ENCODE assay signal across 17 cellular contexts in the genomic region with DNA sequence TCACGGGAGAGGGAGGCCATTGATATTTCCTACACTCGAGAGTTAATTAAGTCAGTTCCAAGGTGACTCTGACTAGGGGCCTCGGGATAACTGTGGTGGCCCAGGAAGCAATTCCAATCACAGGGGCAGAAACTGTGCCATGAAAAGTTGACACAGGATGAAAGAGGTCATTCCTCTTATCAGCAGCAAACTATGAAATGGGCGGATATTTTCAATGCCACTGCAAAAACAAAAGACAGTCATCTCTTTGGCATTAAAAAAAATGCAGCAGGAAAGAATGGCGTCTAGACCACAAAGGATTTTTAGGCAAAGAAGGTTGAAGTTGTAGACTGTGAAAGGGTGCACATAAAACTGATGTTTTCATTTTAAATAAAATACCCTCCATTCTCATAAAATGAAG. TPM values are rescaled to one million over a fixed set of nuclear protein-coding genes. Genes with fewer than 3 reads are reported as not detected.
A peak's percentile ranks its signal among the peaks of the same experiment; 100 is the strongest.
DNase-seq lines count a peak whose midpoint lies in the region; FAIRE-seq and TF ChIP-seq lines count a peak whose summit lies in the region.
"Had no signal": no experiment of that assay in that cellular context is flagged by ENCODE, and none has a peak within 500 bp of the region (broad histone marks: within the 10 kb centered on the region; RNA-seq: fewer than 3 reads in every experiment).

No MANE protein-coding gene starts in this region.

- TF ChIP-seq POLR2A in H1 (IDR thresholded peaks at IDR 0.05; ENCODE audit: control extremely low read depth in 1 of 2, low read depth in 2 of 2, low read length in 2 of 2), result no peak

- H3K18ac ChIP-seq in H1 (ENCODE audit: extremely low read depth, low read length), result no peak overlapping the region
- no peak overlapping the region for H3K18ac ChIP-seq in trophoblast cell (ENCODE audit: low read length)

- H2BK12ac ChIP-seq in H1 (ENCODE audit: low read depth, low read length), result no peak overlapping the region
- no peak overlapping the region for H2BK12ac ChIP-seq in trophoblast cell (ENCODE audit: low read length)

- H2AK5ac ChIP-seq in H1 (ENCODE audit: low read depth, low read length), result no peak overlapping the region
- H2AK5ac ChIP-seq in trophoblast cell (ENCODE audit: low read length), result no peak overlapping the region

- H3K36me3 ChIP-seq in H1 (ENCODE audit: control insufficient read depth in 2 of 4, insufficient read depth in 4 of 4, low read length in 3 of 4), result no peaks in the 10 kb centered on the region
- no peaks in the 10 kb centered on the region for H3K36me3 ChIP-seq in trophoblast cell (ENCODE audit: control insufficient read depth in 1 of 2, insufficient read depth in 2 of 2, low read length in 2 of 2)
- H3K36me3 ChIP-seq: colonic mucosa, left lung had no signal

- H3K4me3 ChIP-seq in H1 (ENCODE audit: extremely low read depth in 1 of 4, insufficient read depth in 2 of 4, low read depth in 3 of 4, low read length in 4 of 4) (peak overlapping the region in 1 of 4 experiments; percentile 60; a peak in 1 of 8 replicates), trophoblast cell (ENCODE audit: low read depth, low read length) (no peak overlapping the region)
- H3K4me3 ChIP-seq: body of pancreas had no signal

- no peak overlapping the region for H2BK15ac ChIP-seq in H1 (ENCODE audit: low read length)

- H3K4ac ChIP-seq in H1 (replicated peaks; ENCODE audit: insufficient read length, low read depth, low read length) (no peak overlapping the region), trophoblast cell (ENCODE audit: low read depth, low read length) (no peak overlapping the region)

- H4K20me1 ChIP-seq in H1 (replicated peaks in 1 of 2; ENCODE audit: control insufficient read depth in 1 of 2, insufficient read depth in 2 of 2, low read length in 2 of 2), result no peaks in the 10 kb centered on the region

- no peak for TF ChIP-seq RAD21 in H1 (IDR thresholded peaks at IDR 0.05 in 1 of 2, conservative IDR thresholded peaks at IDR 0.05 in 1 of 2; ENCODE audit: low read depth in 2 of 2, low read length in 2 of 2)

- FAIRE-seq in D721Med (lab: Jason Lieb, UNC) (peak; percentile 11), H1 (lab: Jason Lieb, UNC) (no peak)

- H3K4me1 ChIP-seq in H1 (replicated peaks in 1 of 4; ENCODE audit: control insufficient read depth in 3 of 4, insufficient read depth in 4 of 4, low read length in 3 of 4) (peaks cover 0 to 11% (median 4%) of the 10 kb centered on the region in 4 experiments; a peak in 6 of 7 replicates), trophoblast cell (ENCODE audit: control insufficient read depth in 1 of 2, insufficient read depth in 2 of 2, low read length in 2 of 2) (peaks cover 0 to 2% of the 10 kb centered on the region in 2 experiments)
- H3K4me1 ChIP-seq: body of pancreas had no signal

- WGBS in H1 (ENCODE audit: extremely low coverage in 1 of 2, insufficient coverage in 1 of 2, insufficient read length in 1 of 2, insufficient replicate concordance in 2 of 2, low coverage in 1 of 2, low lambda C conversion rate in 2 of 2, missing lambda C conversion rate in 1 of 2), 2 experiments, result 72% methylated on average over 5 of the region's 5 CpGs; no CpG with 5 or more reads in 1 of the 2 experiments
- no CpG with 5 or more reads among the region's 5 CpGs for WGBS in trophoblast cell (ENCODE audit: extremely low coverage, insufficient coverage, insufficient read length)

- no peak overlapping the region for H3K56ac ChIP-seq in H1 (replicated peaks; ENCODE audit: insufficient read length, low read depth, low read length)

- H2BK20ac ChIP-seq in H1 (ENCODE audit: low read length), result no peak overlapping the region

- H3K79me1 ChIP-seq in H1 (ENCODE audit: low read depth, low read length), result no peaks in the 10 kb centered on the region
- H3K79me1 ChIP-seq in trophoblast cell (ENCODE audit: low read length), result no peaks in the 10 kb centered on the region

- H3K4me2 ChIP-seq in H1 (ENCODE audit: insufficient read depth in 1 of 2, low read depth in 2 of 2, low read length in 2 of 2) (peak overlapping the region; percentile 69 to 78; a peak in 2 of 4 replicates), trophoblast cell (ENCODE audit: low read length) (no peak overlapping the region)

- H3K23ac ChIP-seq in H1 (ENCODE audit: insufficient read length) (no peak overlapping the region), trophoblast cell (ENCODE audit: low read length) (no peak overlapping the region)

- H4K8ac ChIP-seq in H1 (ENCODE audit: extremely low read depth, insufficient read depth, low read length) (no peak overlapping the region), trophoblast cell (ENCODE audit: low read depth, low read length) (no peak overlapping the region)

- no peak for TF ChIP-seq CTCF in D721Med (IDR thresholded peaks at IDR 0.05; ENCODE audit: insufficient read depth, missing control alignments)
- TF ChIP-seq CTCF in H1 (IDR thresholded peaks at IDR 0.05; ENCODE audit: control extremely low read depth in 1 of 3, insufficient read depth in 1 of 3, low read depth in 1 of 3, low read length in 3 of 3), result no peak

- DNase-seq in D721Med (ENCODE audit: insufficient read length, low spot score), result no peak
- DNase-seq in M059J (ENCODE audit: low read depth), result peak; percentile 45
- DNase-seq in H1 (ENCODE audit: low read depth in 1 of 2, low spot score in 2 of 2), result no peak
- peak; percentile 12 to 77 for DNase-seq in trophoblast cell
- DNase-seq in NCI-H2227 (lab: John Stamatoyannopoulos, UW; ENCODE audit: unreplicated experiment), result no peak
- DNase-seq in NCI-H345 (lab: John Stamatoyannopoulos, UW), result no peak
- DNase-seq in GM19238 (ENCODE audit: insufficient read length, low spot score), result no peak
- no peak for DNase-seq in DMS79 treated with DMSO at 0.1 percent for 48 hours (lab: John Stamatoyannopoulos, UW)
- DNase-seq: activated CD4-positive, alpha-beta T cell treated with anti-CD3 and anti-CD28 coated beads for 36 hours; body of pancreas; colonic mucosa; foreskin melanocyte; left lung; NCI-H146; PC-3; posterior cingulate gyrus; stimulated activated CD4-positive, alpha-beta T cell treated with anti-CD3 and anti-CD28 coated beads, Interleukin-4, amount 100 ng/mL, for 24 hours had no signal

- H2AFZ ChIP-seq in H1 (ENCODE audit: low read length) (no peak overlapping the region), trophoblast cell (ENCODE audit: insufficient read depth, low read length, poor library complexity) (no peak overlapping the region)

- H3K27me3 ChIP-seq in H1 (replicated peaks in 1 of 4; ENCODE audit: control insufficient read depth in 3 of 4, extremely low read depth in 1 of 4, insufficient read depth in 3 of 4, low read length in 3 of 4), result no peaks in the 10 kb centered on the region; a peak in 3 of 7 replicates
- peaks cover 16% of the 10 kb centered on the region for H3K27me3 ChIP-seq in trophoblast cell (ENCODE audit: insufficient read depth, low read length)
- H3K27me3 ChIP-seq: colonic mucosa had no signal

- H3K14ac ChIP-seq in H1 (ENCODE audit: insufficient read length) (no peak overlapping the region), trophoblast cell (ENCODE audit: low read length) (no peak overlapping the region)

- H4K91ac ChIP-seq in H1 (replicated peaks; ENCODE audit: insufficient read length, low read length) (no peak overlapping the region), trophoblast cell (ENCODE audit: low read depth, low read length) (no peak overlapping the region)

- H3K9ac ChIP-seq in H1 (replicated peaks in 1 of 4; ENCODE audit: extremely low read depth in 1 of 4, low read depth in 3 of 4, low read length in 3 of 4) (no peak overlapping the region), trophoblast cell (ENCODE audit: low read length) (no peak overlapping the region)

- no peak overlapping the region for H4K5ac ChIP-seq in H1 (ENCODE audit: insufficient read length, low read depth, low read length)

- POLR2A ChIA-PET in H1 (lab: Charles Lee; ENCODE audit: partially characterized antibody), result interaction anchor here (0.7 to 3.0 kb wide), 7 partner anchors 8 to 86 kb away, joined by 3 to 12 read pairs (median 5); no protein-coding TSS in a partner anchor

- H3K27ac ChIP-seq in H1 (ENCODE audit: low read depth, low read length) (no peak overlapping the region), trophoblast cell (ENCODE audit: low read depth, low read length) (no peak overlapping the region)
- H3K27ac ChIP-seq: body of pancreas, colonic mucosa, left lung had no signal

- no peaks in the 10 kb centered on the region for H3K79me2 ChIP-seq in H1 (ENCODE audit: control insufficient read depth in 1 of 2, insufficient read depth in 2 of 2, low read length in 2 of 2)
- H3K79me2 ChIP-seq in trophoblast cell (ENCODE audit: control insufficient read depth, insufficient read depth, low read length, poor library complexity), result no peaks in the 10 kb centered on the region

- H3K9me3 ChIP-seq in H1 (ENCODE audit: insufficient read depth in 2 of 2, low read depth in 1 of 2, low read length in 1 of 2) (no peaks in the 10 kb centered on the region), trophoblast cell (ENCODE audit: insufficient read depth, low read depth, low read length) (no peaks in the 10 kb centered on the region)
- H3K9me3 ChIP-seq: body of pancreas, colonic mucosa, left lung had no signal

- no peak overlapping the region for H2BK120ac ChIP-seq in H1 (replicated peaks; ENCODE audit: low read depth, low read length)
- H2BK120ac ChIP-seq in trophoblast cell (ENCODE audit: insufficient read depth, low read length, poor library complexity), result no peak overlapping the region

- no peak overlapping the region for H4K12ac ChIP-seq in trophoblast cell (ENCODE audit: low read depth, low read length)

- peaks cover 5% of the 10 kb centered on the region for H3K23me2 ChIP-seq in H1 (ENCODE audit: low read depth, low read length)

- CTCF ChIA-PET in H1 (lab: Charles Lee; ENCODE audit: partially characterized antibody), result interaction anchor here (1.1 to 3.6 kb wide), 8 partner anchors 8 to 270 kb away, joined by 3 to 9 read pairs (median 7); no protein-coding TSS in a partner anchor

- no peak overlapping the region for H2BK5ac ChIP-seq in H1 (ENCODE audit: low read depth, low read length)
- no peak overlapping the region for H2BK5ac ChIP-seq in trophoblast cell (ENCODE audit: low read depth, low read length, poor library complexity)

- no peak for TF ChIP-seq EP300 in H1 (IDR thresholded peaks at IDR 0.05; ENCODE audit: borderline replicate concordance in 1 of 2, low read depth in 2 of 2, low read length in 2 of 2)

TF ChIP-seq in H1, 55 proteins besides CTCF, POLR2A, EP300 and RAD21 (continues in another document):
- no peak for TF ChIP-seq BRCA1 (IDR thresholded peaks at IDR 0.05; ENCODE audit: low read depth, low read length)

RNA-seq across cellular contexts. Expression of a gene that starts 50.0 kb away (rescaled TPM):
- total RNA-seq in M059J (2014; rRNA removed; shearing (Covaris generic)), result 113 and 126 TPM in 2 replicates
- 259 and 262 TPM in 2 replicates for total RNA-seq in H1 (2021; fragmentation: NEBNext Ultra II Directional; extraction: Animal tissue kit (Norgen Biotek cat#: 25700))
- 256 and 288 TPM in 2 replicates for polyA plus RNA-seq in H1 (2011; rRNA removed)
- polyA plus RNA-seq in H1 (2011; cell fraction: cytosol; rRNA removed), result 274 TPM
- 280 TPM for polyA plus RNA-seq in H1 (2011; cell fraction: nucleus; rRNA removed)
- polyA plus RNA-seq in H1 (2012, experiment 1 of 2), result 212 to 243 TPM (median 229 TPM) in 4 replicates
- 150 TPM for polyA plus RNA-seq in H1 (2012, experiment 2 of 2)
- polyA plus RNA-seq in H1 (2013, experiment 1 of 2), result 190 TPM
- 187 TPM for polyA plus RNA-seq in H1 (2013, experiment 2 of 2)
- polyA minus RNA-seq in H1 (2011; rRNA and poly(A)+ RNA removed), result 288 and 445 TPM in 2 replicates
- polyA minus RNA-seq in H1 (2011; cell fraction: cytosol; rRNA and poly(A)+ RNA removed), result 110 TPM
- polyA minus RNA-seq in H1 (2011; cell fraction: nucleus; rRNA and poly(A)+ RNA removed), result 155 TPM
- polyA plus RNA-seq in trophoblast cell (2013), result 125 and 128 TPM in 2 replicates

Comparison
In these comparisons a context has a peak if more than half of its experiments do, and no peak if none do; other contexts are left out.
1. DNase-seq: peak in M059J (single experiment) and trophoblast cell (2 of 2); none in D721Med (single experiment), H1 (0 of 2), NCI-H2227 (single experiment), NCI-H345 (single experiment), GM19238 (single experiment) and DMS79 treated with DMSO at 0.1 percent for 48 hours (single experiment).